Comparison of ENCODE assay signal across 13 cellular contexts in genomic region chr20:15643713-15644112, GRCh38.
DNase-seq lines count a peak whose midpoint lies in the region; ATAC-seq and TF ChIP-seq lines count a peak whose summit lies in the region.
"Had no signal": no experiment of that assay in that cellular context is flagged by ENCODE, and none has a peak within 500 bp of the region (broad histone marks: within the 10 kb centered on the region; RNA-seq: fewer than 3 reads in every experiment).

No MANE protein-coding gene starts in this region.

- H3K9me3 Mint-ChIP-seq in activated naive CD4-positive, alpha-beta T cell treated with anti-CD3 and anti-CD28 coated beads, Interleukin-2, amount 10 ng/mL, durations not matched to agents 7 days and 5 days = peaks cover 15% of the 10 kb centered on the region

- ATAC-seq in RWPE2 (ENCODE audit: low read depth) = peak; percentile 80
- ATAC-seq in foreskin keratinocyte = peak; percentile 46
- no peak for ATAC-seq in GM21367 (IDR thresholded peaks at IDR 0.05; ENCODE audit: unreplicated experiment)
- no peak for ATAC-seq in GM21619 (IDR thresholded peaks at IDR 0.05; ENCODE audit: unreplicated experiment)

- H3F3A ChIP-seq in GM23248 (ENCODE audit: insufficient read depth) = no peaks in the 10 kb centered on the region

- no peak overlapping the region for H2AFZ ChIP-seq in GM23248

- no peak overlapping the region for H3K4me3 ChIP-seq in AG04450 (ENCODE audit: low read depth, low read length)
- no peak overlapping the region for H3K4me3 ChIP-seq in GM23248
- H3K4me3 ChIP-seq in RWPE2 (ENCODE audit: severe bottlenecking) = no peak overlapping the region

- H3K27me3 ChIP-seq in AG04450 (ENCODE audit: control insufficient read depth, insufficient read depth, low read length) = no peaks in the 10 kb centered on the region
- H3K27me3 ChIP-seq in GM23248 (replicated peaks; ENCODE audit: insufficient read depth) = no peaks in the 10 kb centered on the region
- no peaks in the 10 kb centered on the region for H3K27me3 ChIP-seq in RWPE2 (ENCODE audit: insufficient read depth, poor library complexity, severe bottlenecking)
- H3K27me3 ChIP-seq in foreskin keratinocyte = no peaks in the 10 kb centered on the region

- no peak overlapping the region for H3K4me3 Mint-ChIP-seq in activated naive CD4-positive, alpha-beta T cell treated with anti-CD3 and anti-CD28 coated beads, Interleukin-2, amount 10 ng/mL, durations not matched to agents 7 days and 5 days
- H3K4me3 Mint-ChIP-seq: activated T-cell treated with anti-CD3 and anti-CD28 coated beads, Interleukin-2, amount 50 U/mL, for 24 hours; CD4-positive, alpha-beta memory T cell; stimulated activated naive CD8-positive, alpha-beta T cell treated with anti-CD3 and anti-CD28 coated beads, Interleukin-15, Interleukin-2, amounts not matched to agents 100 ng/mL and 50 ng/mL, for 24 hours had no signal

- H3K79me2 ChIP-seq in GM23248 (ENCODE audit: insufficient read depth) = no peaks in the 10 kb centered on the region

- H3K27ac Mint-ChIP-seq in activated naive CD4-positive, alpha-beta T cell treated with anti-CD3 and anti-CD28 coated beads, Interleukin-2, amount 10 ng/mL, durations not matched to agents 7 days and 5 days = no peak overlapping the region
- H3K27ac Mint-ChIP-seq: activated T-cell treated with anti-CD3 and anti-CD28 coated beads, Interleukin-2, amount 50 U/mL, for 24 hours; CD4-positive, alpha-beta memory T cell; stimulated activated naive CD8-positive, alpha-beta T cell treated with anti-CD3 and anti-CD28 coated beads, Interleukin-15, Interleukin-2, amounts not matched to agents 100 ng/mL and 50 ng/mL, for 24 hours had no signal

- no peaks in the 10 kb centered on the region for H3K27me3 Mint-ChIP-seq in activated naive CD4-positive, alpha-beta T cell treated with anti-CD3 and anti-CD28 coated beads, Interleukin-2, amount 10 ng/mL, durations not matched to agents 7 days and 5 days
- H3K27me3 Mint-ChIP-seq: activated T-cell treated with anti-CD3 and anti-CD28 coated beads, Interleukin-2, amount 50 U/mL, for 24 hours; stimulated activated naive CD8-positive, alpha-beta T cell treated with anti-CD3 and anti-CD28 coated beads, Interleukin-15, Interleukin-2, amounts not matched to agents 100 ng/mL and 50 ng/mL, for 24 hours had no signal

- no peaks in the 10 kb centered on the region for H3K4me1 Mint-ChIP-seq in activated naive CD4-positive, alpha-beta T cell treated with anti-CD3 and anti-CD28 coated beads, Interleukin-2, amount 10 ng/mL, durations not matched to agents 7 days and 5 days
- H3K4me1 Mint-ChIP-seq: CD4-positive, alpha-beta memory T cell had no signal

- H3K9me3 ChIP-seq in AG04450 (ENCODE audit: control insufficient read depth, insufficient read depth, low read length) = no peaks in the 10 kb centered on the region
- H3K9me3 ChIP-seq in GM23248 (ENCODE audit: low read depth) = no peaks in the 10 kb centered on the region
- H3K9me3 ChIP-seq in RWPE2 (ENCODE audit: severe bottlenecking) = no peaks in the 10 kb centered on the region

- POLR2A ChIA-PET in AG04450 (lab: Yijun Ruan, JAX) = no interaction called here

- CTCF ChIA-PET in AG04450 (lab: Charles Lee) = interaction anchor here (0.9 to 3.1 kb wide), 3 partner anchors 10 to 30 kb away, joined by 3 to 32 read pairs (median 14); no protein-coding TSS in a partner anchor
- CTCF ChIA-PET in activated naive CD4-positive, alpha-beta T cell treated with anti-CD3 and anti-CD28 coated beads, Interleukin-2, amount 10 ng/mL, durations not matched to agents 7 days and 5 days (lab: Charles Lee) = interaction anchor here (1.2 to 1.3 kb wide), 2 partner anchors 11 to 25 kb away, joined by 3 to 5 read pairs; no protein-coding TSS in a partner anchor

- H3K27ac ChIP-seq in AG04450 (ENCODE audit: low read depth, low read length) (no peak overlapping the region), GM23248 (no peak overlapping the region), RWPE2 (ENCODE audit: poor library complexity, severe bottlenecking) (no peak overlapping the region), foreskin keratinocyte (no peak overlapping the region)

- H3K36me3 Mint-ChIP-seq in activated naive CD4-positive, alpha-beta T cell treated with anti-CD3 and anti-CD28 coated beads, Interleukin-2, amount 10 ng/mL, durations not matched to agents 7 days and 5 days = no peaks in the 10 kb centered on the region
- H3K36me3 Mint-ChIP-seq: CD4-positive, alpha-beta memory T cell had no signal

- no peaks in the 10 kb centered on the region for H4K20me1 ChIP-seq in GM23248 (ENCODE audit: insufficient read depth)

- H3K9ac ChIP-seq in GM23248 = no peak overlapping the region

- in situ Hi-C loops in GM23248 (cut with MboI) = no loop called here

- H3K36me3 ChIP-seq in GM23248 (ENCODE audit: low read depth) (no peaks in the 10 kb centered on the region), RWPE2 (ENCODE audit: low read depth) (no peaks in the 10 kb centered on the region)

- DNase-seq in AG04450 (ENCODE audit: low read depth, low spot score) (no peak), GM23248 (peak; percentile 32), RWPE2 (ENCODE audit: low spot score) (no peak), foreskin keratinocyte (no peak), anterior cingulate cortex (lab: John Stamatoyannopoulos, UW) (no peak)
- DNase-seq in activated naive CD4-positive, alpha-beta T cell treated with anti-CD3 and anti-CD28 coated beads, Interleukin-2, amount 10 ng/mL, durations not matched to agents 7 days and 5 days = no peak
- DNase-seq: activated T-cell treated with anti-CD3 and anti-CD28 coated beads, Interleukin-2, amount 50 U/mL, for 24 hours; CD4-positive, alpha-beta memory T cell; cerebellar nuclear complex; NCI-H1105 had no signal

- no peak overlapping the region for H3K4me2 ChIP-seq in GM23248 (ENCODE audit: unreplicated experiment)

- 66 to 67% methylated on average over 2 of the region's 2 CpGs for WGBS in GM23248 (ENCODE audit: low coverage in 1 of 2, low lambda C conversion rate in 2 of 2, missing lambda C conversion rate in 2 of 2), 2 experiments

- H3K9me2 ChIP-seq in GM23248 (ENCODE audit: insufficient read depth) = no peaks in the 10 kb centered on the region

- TF ChIP-seq CTCF in AG04450 (IDR thresholded peaks at IDR 0.05; ENCODE audit: low read depth, low read length) (peak; percentile 38), RWPE2 (IDR thresholded peaks at IDR 0.05; ENCODE audit: poor library complexity, severe bottlenecking) (peak; percentile 68), foreskin keratinocyte (conservative IDR thresholded peaks at IDR 0.05) (peak; percentile 55)

- H3K4me1 ChIP-seq in GM23248 (ENCODE audit: insufficient read depth) = no peaks in the 10 kb centered on the region
- H3K4me1 ChIP-seq in RWPE2 (ENCODE audit: insufficient read depth, poor library complexity, severe bottlenecking) = no peaks in the 10 kb centered on the region
- H3K4me1 ChIP-seq in foreskin keratinocyte = no peaks in the 10 kb centered on the region

Comparison
In these comparisons a context has a peak if more than half of its experiments do, and no peak if none do; other contexts are left out.
1. ATAC-seq: peak in RWPE2 (single experiment) and foreskin keratinocyte (single experiment); none in GM21367 (single experiment) and GM21619 (single experiment).
2. Peak in every context shown above with its lines, with median percentiles within 50 percentile points of each other: CTCF ChIP-seq.